Comparison of ENCODE assay signal across 17 cellular contexts in genomic region chr11:108947654-108948570, GRCh38.
DNase-seq lines count a peak whose midpoint lies in the region; ATAC-seq, FAIRE-seq and TF ChIP-seq lines count a peak whose summit lies in the region.
"Had no signal": no experiment of that assay in that cellular context is flagged by ENCODE, and none has a peak within 500 bp of the region (broad histone marks: within the 10 kb centered on the region; RNA-seq: fewer than 3 reads in every experiment).

No MANE protein-coding gene starts in this region.

- POLR2A ChIA-PET in A549 (lab: Yijun Ruan, JAX) (no interaction called here), SK-N-SH (lab: Yijun Ruan, JAX) (no interaction called here)

- H3K9me2 ChIP-seq in GM23248 (ENCODE audit: insufficient read depth): no peaks in the 10 kb centered on the region
- no peaks in the 10 kb centered on the region for H3K9me2 ChIP-seq in SK-N-SH

- TF ChIP-seq CTCF in A549 (IDR thresholded peaks at IDR 0.05) (no peak), SK-N-SH (IDR thresholded peaks at IDR 0.05) (no peak), foreskin fibroblast (IDR thresholded peaks at IDR 0.05; ENCODE audit: low read depth, low read length) (no peak)

- 44% methylated on average over 7 of the region's 7 CpGs for WGBS in A549 (ENCODE audit: missing lambda C conversion rate)
- WGBS in GM23248 (ENCODE audit: low coverage in 1 of 2, low lambda C conversion rate in 2 of 2, missing lambda C conversion rate in 2 of 2), 2 experiments: 72 to 73% methylated on average over 7 of the region's 7 CpGs
- 62% methylated on average over 7 of the region's 7 CpGs for WGBS in SK-N-SH (ENCODE audit: low lambda C conversion rate)

- no peak for TF ChIP-seq RAD21 in A549 (conservative IDR thresholded peaks at IDR 0.05 in 1 of 2, IDR thresholded peaks at IDR 0.05 in 1 of 2)
- no peak for TF ChIP-seq RAD21 in SK-N-SH (IDR thresholded peaks at IDR 0.05; ENCODE audit: low read length)

- H3K9ac ChIP-seq in GM23248: no peak overlapping the region
- peak overlapping the region; percentile 41; the same call in 1 of the 2 replicates for H3K9ac ChIP-seq in SK-N-SH

- H3K36me3 ChIP-seq in GM23248 (ENCODE audit: low read depth) (0 out of 2 replicates have a peak, but pooled peaks cover 2% of the 10 kb centered on the region), SK-N-SH (replicated peaks in 1 of 2; ENCODE audit: control insufficient read depth in 1 of 2, insufficient read depth in 2 of 2, low read length in 1 of 2) (peaks cover 0 to 6% of the 10 kb centered on the region in 2 experiments)
- H3K36me3 ChIP-seq: right lobe of liver had no signal

- TF ChIP-seq EP300 in A549 (IDR thresholded peaks at IDR 0.05) (0 out of 5 replicates have a peak, but pooled peaks of 1 of the 2 experiments have one; percentile 18), SK-N-SH (IDR thresholded peaks at IDR 0.05; ENCODE audit: borderline replicate concordance in 1 of 2, low read depth in 1 of 2, low read length in 1 of 2) (peak in 1 of 2 experiments; percentile 80; a peak in 1 of 4 replicates)

- FAIRE-seq in A549 (lab: Jason Lieb, UNC): no peak

- H3K4me3 ChIP-seq in A549: no peak overlapping the region
- H3K4me3 ChIP-seq in GM23248: no peak overlapping the region
- H3K4me3 ChIP-seq in SK-N-SH (ENCODE audit: low read depth in 2 of 2, low read length in 1 of 2): no peak overlapping the region
- no peak overlapping the region for H3K4me3 ChIP-seq in foreskin fibroblast (ENCODE audit: low read depth in 1 of 2, low read length in 2 of 2)
- H3K4me3 ChIP-seq: right lobe of liver had no signal

- in situ Hi-C loops in GM23248 (cut with MboI) (no loop called here), G401 (cut with HindIII; ENCODE audit: low sequenced_read_pairs) (no loop called here)

- H4K20me1 ChIP-seq in GM23248 (ENCODE audit: insufficient read depth) (no peaks in the 10 kb centered on the region), SK-N-SH (ENCODE audit: insufficient read depth) (no peaks in the 10 kb centered on the region)

- DNase-seq in A549 (ENCODE audit: low read depth in 1 of 2, low spot score in 1 of 2) (peak; percentile 27 to 47), GM23248 (peak; percentile 36), SK-N-SH (no peak), foreskin fibroblast (peak; percentile 70 to 75), DMS79 treated with DMSO at 0.1 percent for 48 hours (lab: John Stamatoyannopoulos, UW) (no peak), NCI-H2107 treated with DMSO at 0.1 percent for 48 hours (lab: John Stamatoyannopoulos, UW; ENCODE audit: unreplicated experiment) (no peak), G401 (ENCODE audit: low spot score) (no peak)
- DNase-seq: activated CD8-positive, alpha-beta memory T cell treated with anti-CD3 and anti-CD28 coated beads, Interleukin-2, amount 50 U/mL, for 48 hours; effector CD8-positive, alpha-beta T cell; H9; head of caudate nucleus; NCI-H1417; NCI-H524 treated with DMSO at 0.1 percent for 48 hours; right lobe of liver; stimulated activated CD4-positive, alpha-beta T cell treated with anti-CD3 and anti-CD28 coated beads, Interleukin-4, amount 100 ng/mL, for 4 hours had no signal

- H3K9me3 ChIP-seq in A549 (no peaks in the 10 kb centered on the region), GM23248 (ENCODE audit: low read depth) (no peaks in the 10 kb centered on the region), SK-N-SH (no peaks in the 10 kb centered on the region)
- H3K9me3 ChIP-seq: right lobe of liver had no signal

- CTCF ChIA-PET in A549 (lab: Yijun Ruan, JAX): interaction anchor here (0.8 kb wide), 1 partner anchor 10 kb away, joined by 3 read pairs; no protein-coding TSS in a partner anchor
- CTCF ChIA-PET in SK-N-SH (lab: Yijun Ruan, JAX): no interaction called here

- H2AFZ ChIP-seq in GM23248: no peak overlapping the region
- no peak overlapping the region; the same call in 1 of the 2 replicates for H2AFZ ChIP-seq in SK-N-SH (ENCODE audit: low read depth)

- H3K27ac ChIP-seq in A549 (peak overlapping the region; percentile 49 to 84), GM23248 (no peak overlapping the region), SK-N-SH (ENCODE audit: low read depth in 2 of 2, low read length in 1 of 2) (peak overlapping the region in 1 of 2 experiments; percentile 74; a peak in 2 of 4 replicates)
- H3K27ac ChIP-seq: C4-2B, right lobe of liver had no signal

- no peaks in the 10 kb centered on the region for H3K27me3 ChIP-seq in GM23248 (replicated peaks; ENCODE audit: insufficient read depth)
- H3K27me3 ChIP-seq in SK-N-SH (ENCODE audit: insufficient read depth): no peaks in the 10 kb centered on the region
- H3K27me3 ChIP-seq: right lobe of liver had no signal

- no peaks in the 10 kb centered on the region for H3K79me2 ChIP-seq in GM23248 (ENCODE audit: insufficient read depth)
- no peaks in the 10 kb centered on the region for H3K79me2 ChIP-seq in SK-N-SH (ENCODE audit: insufficient read depth)

- TF ChIP-seq POLR2A in A549 (IDR thresholded peaks at IDR 0.05; ENCODE audit: low read length): no peak

- H3F3A ChIP-seq in GM23248 (ENCODE audit: insufficient read depth): peaks cover 10% of the 10 kb centered on the region
- peaks cover 10% of the 10 kb centered on the region for H3F3A ChIP-seq in SK-N-SH (replicated peaks; ENCODE audit: insufficient read depth)

- H3K4me1 ChIP-seq in A549 (peaks cover 11% of the 10 kb centered on the region), GM23248 (ENCODE audit: insufficient read depth) (no peaks in the 10 kb centered on the region), SK-N-SH (ENCODE audit: control insufficient read depth in 1 of 2, insufficient read depth in 2 of 2, low read depth in 1 of 2, low read length in 1 of 2) (no peaks in the 10 kb centered on the region; a peak in 1 of 4 replicates)
- H3K4me1 ChIP-seq: right lobe of liver had no signal

- H3K4me2 ChIP-seq in A549: peak overlapping the region; percentile 37; the same call in 2 of the 3 replicates
- no peak overlapping the region for H3K4me2 ChIP-seq in GM23248 (ENCODE audit: unreplicated experiment)
- H3K4me2 ChIP-seq in SK-N-SH: peak overlapping the region; percentile 12; the same call in 1 of the 2 replicates

- ATAC-seq in A549 (peak; percentile 75 to 86; a peak in 5 of 6 replicates), HG03039 (IDR thresholded peaks at IDR 0.05; ENCODE audit: unreplicated experiment) (no peak)
- ATAC-seq: right lobe of liver had no signal

TF ChIP-seq in A549, 52 proteins besides CTCF, POLR2A, EP300 and RAD21:
- TF ChIP-seq SMC3 (IDR thresholded peaks at IDR 0.05) (no peak), FOSL2 (IDR thresholded peaks at IDR 0.05) (0 out of 2 replicates have a peak, but pooled peaks have one; percentile 27), FOSL2 (CRISPR knock-in tag; IDR thresholded peaks at IDR 0.05) (peak; percentile 50; the same call in 1 of the 2 replicates), JUNB (IDR thresholded peaks at IDR 0.05) (peak; percentile 41; the same call in 1 of the 2 replicates)
TF ChIP-seq in A549: peak in this region for 2.

TF ChIP-seq in SK-N-SH, 30 proteins besides CTCF, POLR2A, EP300 and RAD21:
- TF ChIP-seq FOXM1 (IDR thresholded peaks at IDR 0.05; ENCODE audit: low read depth) (0 out of 2 replicates have a peak, but pooled peaks have one; percentile 57), GATA2 (CRISPR knock-in tag; IDR thresholded peaks at IDR 0.05) (no peak), TEAD4 (IDR thresholded peaks at IDR 0.05; ENCODE audit: borderline replicate concordance, insufficient read depth) (0 out of 2 replicates have a peak, but pooled peaks have one; percentile 18), PBX3 (IDR thresholded peaks at IDR 0.05) (peak; percentile 87), MXI1 (IDR thresholded peaks at IDR 0.05; ENCODE audit: low read depth, low read length) (no peak), RXRA (IDR thresholded peaks at IDR 0.05; ENCODE audit: borderline replicate concordance, low read depth) (peak; percentile 80), JUND (IDR thresholded peaks at IDR 0.05) (peak; percentile 85), NFIC (IDR thresholded peaks at IDR 0.05; ENCODE audit: borderline replicate concordance) (no peak), FOSL2 (IDR thresholded peaks at IDR 0.05; ENCODE audit: borderline replicate concordance, low read depth) (peak; percentile 91), TCF12 (IDR thresholded peaks at IDR 0.05) (peak; percentile 77), NRF1 (IDR thresholded peaks at IDR 0.05; ENCODE audit: low read depth, low read length) (no peak), RFX5 (IDR thresholded peaks at IDR 0.05; ENCODE audit: low read length) (no peak)

Comparison
In these comparisons a context has a peak if more than half of its experiments do, and no peak if none do; other contexts are left out.
1. DNase-seq: peak in A549 (2 of 2), GM23248 (single experiment) and foreskin fibroblast (2 of 2); none in SK-N-SH (single experiment), DMS79 treated with DMSO at 0.1 percent for 48 hours (single experiment), NCI-H2107 treated with DMSO at 0.1 percent for 48 hours (single experiment) and G401 (single experiment).
2. Of the 12 proteins assayed by ChIP-seq in both A549 and SK-N-SH: peak only in A549: none; only in SK-N-SH: PBX3; in both: FOSL2; in neither: 9; mixed calls (peak in some experiments, not most) for 1.